14 cellular contexts compared by ENCODE assay signal in genomic region chr19:11204943-11205349, GRCh38. TPM values are rescaled to one million over a fixed set of nuclear protein-coding genes. Genes with fewer than 3 reads are reported as not detected.
DNase-seq lines count a peak whose midpoint lies in the region; ATAC-seq, FAIRE-seq and TF ChIP-seq lines count a peak whose summit lies in the region.
"Had no signal": no experiment of that assay in that cellular context is flagged by ENCODE, and none has a peak within 500 bp of the region (broad histone marks: within the 10 kb centered on the region; RNA-seq: fewer than 3 reads in every experiment).

No MANE protein-coding gene starts in this region.

- no peaks in the 10 kb centered on the region for H3K9me3 Mint-ChIP-seq in nephron
- H3K9me3 Mint-ChIP-seq: activated CD8-positive, alpha-beta T cell treated with anti-CD3 and anti-CD28 coated beads for 36 hours had no signal

- H3K27ac ChIP-seq in endothelial cell of umbilical vein (ENCODE audit: insufficient read depth, low read depth, low read length) (no peak overlapping the region), A673 (ENCODE audit: low read depth, low read length, poor library complexity, severe bottlenecking) (no peak overlapping the region)
- H3K27ac ChIP-seq: KMS-11 had no signal

- TF ChIP-seq CTCF in endothelial cell of umbilical vein (IDR thresholded peaks at IDR 0.05; ENCODE audit: extremely low read depth in 1 of 2, insufficient read depth in 1 of 2, low read depth in 1 of 2, low read length in 2 of 2) = no peak
- TF ChIP-seq CTCF in nephron (IDR thresholded peaks at IDR 0.05; ENCODE audit: unreplicated experiment in 3 of 3) = no peak
- TF ChIP-seq CTCF in A673 (conservative IDR thresholded peaks at IDR 0.05; ENCODE audit: low read depth, low read length) = no peak

- no peak for ATAC-seq in HG03095 (IDR thresholded peaks at IDR 0.05; ENCODE audit: unreplicated experiment)
- ATAC-seq: activated CD8-positive, alpha-beta T cell treated with anti-CD3 and anti-CD28 coated beads for 36 hours had no signal

- no peaks in the 10 kb centered on the region for H3K27me3 ChIP-seq in endothelial cell of umbilical vein (ENCODE audit: control insufficient read depth in 2 of 2, insufficient read depth in 2 of 2, low read length in 2 of 2)
- H3K27me3 ChIP-seq in A673 (replicated peaks; ENCODE audit: insufficient read depth, low read depth, low read length, poor library complexity) = no peaks in the 10 kb centered on the region

- no peak for TF ChIP-seq POLR2A in endothelial cell of umbilical vein (IDR thresholded peaks at IDR 0.05; ENCODE audit: low read depth, low read length)

- dilution Hi-C loops in endothelial cell of umbilical vein (cut with MboI; ENCODE audit: extremely low pct_ligation_motif_present, low sequenced_read_pairs) = no loop called here

- peaks cover 5% of the 10 kb centered on the region for H3K4me1 ChIP-seq in endothelial cell of umbilical vein (ENCODE audit: control insufficient read depth, extremely low read depth, insufficient read depth, low read length)
- H3K4me1 ChIP-seq in A673 (ENCODE audit: insufficient read depth, low read length, poor library complexity, severe bottlenecking) = peaks cover 9% of the 10 kb centered on the region

- FAIRE-seq in endothelial cell of umbilical vein (lab: Jason Lieb, UNC) = peak; percentile 4

- peaks cover 9% of the 10 kb centered on the region for H3K4me1 Mint-ChIP-seq in nephron
- H3K4me1 Mint-ChIP-seq: activated naive CD4-positive, alpha-beta T cell treated with anti-CD3 and anti-CD28 coated beads, Interleukin-2, amount 10 ng/mL, durations not matched to agents 7 days and 5 days had no signal

- H3K79me2 ChIP-seq in endothelial cell of umbilical vein (ENCODE audit: control insufficient read depth, insufficient read depth, low read length) = no peaks in the 10 kb centered on the region

- POLR2A ChIA-PET in endothelial cell of umbilical vein (lab: Charles Lee) (interaction anchor here (0.7 kb wide), 1 partner anchor 108 kb away, joined by 3 read pairs; no protein-coding TSS in a partner anchor), A673 (lab: Charles Lee; ENCODE audit: low non-redundant PET) (no interaction called here)

- H4K20me1 ChIP-seq in endothelial cell of umbilical vein (replicated peaks; ENCODE audit: control insufficient read depth, extremely low read depth, insufficient read depth, low read length) = no peaks in the 10 kb centered on the region

- H3K27ac Mint-ChIP-seq in nephron = peak overlapping the region in 2 of 3 experiments; percentile 44 to 87
- H3K27ac Mint-ChIP-seq: activated CD8-positive, alpha-beta T cell treated with anti-CD3 and anti-CD28 coated beads for 36 hours; activated naive CD4-positive, alpha-beta T cell treated with anti-CD3 and anti-CD28 coated beads, Interleukin-2, amount 10 ng/mL, durations not matched to agents 7 days and 5 days had no signal

- BruUV-seq in endothelial cell of umbilical vein (replicated peaks; lab: Mats Ljungman, UMichigan) (no TSS peak), A673 (replicated peaks; lab: Mats Ljungman, UMichigan) (no TSS peak)

- peak; percentile 91 for DNase-seq in AML-193 (lab: John Stamatoyannopoulos, UW)
- DNase-seq in NCI-H2171 treated with DMSO at 0.1 percent for 48 hours (lab: John Stamatoyannopoulos, UW) = peak; percentile 87
- DNase-seq in endothelial cell of umbilical vein (ENCODE audit: low read depth, low spot score) = no peak
- no peak for DNase-seq in A673 (ENCODE audit: low spot score)
- DNase-seq in NCI-H2196 (lab: John Stamatoyannopoulos, UW; ENCODE audit: unreplicated experiment) = no peak
- DNase-seq in NCI-H82 (lab: John Stamatoyannopoulos, UW) = no peak
- DNase-seq: activated CD8-positive, alpha-beta T cell treated with anti-CD3 and anti-CD28 coated beads for 36 hours; activated naive CD4-positive, alpha-beta T cell treated with anti-CD3 and anti-CD28 coated beads, Interleukin-2, amount 10 ng/mL, durations not matched to agents 7 days and 5 days; dermis blood vessel endothelial cell had no signal

- H3K9me1 ChIP-seq in endothelial cell of umbilical vein (replicated peaks; ENCODE audit: control insufficient read depth, extremely low read depth, insufficient read depth, low read length) = no peaks in the 10 kb centered on the region

- H3K9ac ChIP-seq in endothelial cell of umbilical vein (replicated peaks; ENCODE audit: extremely low read depth, insufficient read depth, low read length) = no peak overlapping the region
- H3K9ac ChIP-seq: KMS-11 had no signal

- H3K4me3 ChIP-seq in endothelial cell of umbilical vein (replicated peaks in 1 of 3; ENCODE audit: insufficient read depth in 1 of 3, low read depth in 1 of 3, low read length in 3 of 3) (no peak overlapping the region), A673 (ENCODE audit: low read depth, low read length, poor library complexity, severe bottlenecking) (no peak overlapping the region)
- H3K4me3 ChIP-seq: skin epidermis had no signal

- H3K27me3 Mint-ChIP-seq in nephron (ENCODE audit: low read depth) = no peaks in the 10 kb centered on the region
- H3K27me3 Mint-ChIP-seq: activated CD8-positive, alpha-beta T cell treated with anti-CD3 and anti-CD28 coated beads for 36 hours had no signal

- CTCF ChIA-PET in endothelial cell of umbilical vein (lab: Charles Lee) = interaction anchor here (1.2 to 7.6 kb wide), 4 partner anchors 66 to 169 kb away, joined by 3 to 116 read pairs (median 17); no protein-coding TSS in a partner anchor
- CTCF ChIA-PET in A673 (lab: Charles Lee) = interaction anchor here (1.1 kb wide), 1 partner anchor 67 kb away, joined by 3 read pairs; no protein-coding TSS in a partner anchor

- intact Hi-C loops in endothelial cell of umbilical vein (cut with micrococcal nuclease) (loop anchor here (5.0 kb wide), 1 partner anchor 268 kb away; no protein-coding TSS in a partner anchor), A673 (cut with micrococcal nuclease; ENCODE audit: unreplicated experiment) (loop anchor here (1.0 to 10.0 kb wide), 3 partner anchors 68 to 260 kb away; no protein-coding TSS in a partner anchor)

- H3K4me2 ChIP-seq in endothelial cell of umbilical vein (ENCODE audit: insufficient read depth, low read length) = no peak overlapping the region
- H3K4me2 ChIP-seq: KMS-11 had no signal

- H3K36me3 ChIP-seq in endothelial cell of umbilical vein (ENCODE audit: control insufficient read depth in 2 of 2, extremely low read depth in 1 of 2, insufficient read depth in 2 of 2, low read length in 2 of 2) = peaks cover 5 to 37% of the 10 kb centered on the region in 2 experiments
- H3K36me3 ChIP-seq in A673 (ENCODE audit: insufficient read depth, low read length, poor library complexity, severe bottlenecking) = no peaks in the 10 kb centered on the region

- H3K36me3 Mint-ChIP-seq in nephron (ENCODE audit: low read depth) = peaks cover 12% of the 10 kb centered on the region
- H3K36me3 Mint-ChIP-seq: activated naive CD4-positive, alpha-beta T cell treated with anti-CD3 and anti-CD28 coated beads, Interleukin-2, amount 10 ng/mL, durations not matched to agents 7 days and 5 days had no signal

- H3K4me3 Mint-ChIP-seq in nephron = no peak overlapping the region
- H3K4me3 Mint-ChIP-seq: activated CD8-positive, alpha-beta T cell treated with anti-CD3 and anti-CD28 coated beads for 36 hours; activated naive CD4-positive, alpha-beta T cell treated with anti-CD3 and anti-CD28 coated beads, Interleukin-2, amount 10 ng/mL, durations not matched to agents 7 days and 5 days had no signal

- no peaks in the 10 kb centered on the region for H3K9me3 ChIP-seq in endothelial cell of umbilical vein (replicated peaks; ENCODE audit: control insufficient read depth, insufficient read depth, low read length)
- H3K9me3 ChIP-seq in A673 (ENCODE audit: low read depth, low read length, poor library complexity, severe bottlenecking) = no peaks in the 10 kb centered on the region

- H2AFZ ChIP-seq in endothelial cell of umbilical vein (ENCODE audit: low read depth, low read length) = no peak overlapping the region

RNA-seq across cellular contexts. Expression of gene KANK2, which starts 7.6 kb away (rescaled TPM):
- 77.9 and 78.0 TPM in 2 replicates for total RNA-seq in endothelial cell of umbilical vein
- polyA plus RNA-seq in endothelial cell of umbilical vein = 41.7 and 48.1 TPM in 2 replicates
- 37.0 and 37.1 TPM in 2 replicates for polyA plus RNA-seq in endothelial cell of umbilical vein (2011; cell fraction: cytosol; rRNA removed)
- polyA plus RNA-seq in endothelial cell of umbilical vein (2011; cell fraction: nucleus; rRNA removed) = 101 and 115 TPM in 2 replicates
- polyA plus RNA-seq in endothelial cell of umbilical vein (2012) = 49.4 and 55.2 TPM in 2 replicates
- 75.6 and 93.5 TPM in 2 replicates for polyA minus RNA-seq in endothelial cell of umbilical vein
- polyA minus RNA-seq in endothelial cell of umbilical vein (2011; cell fraction: cytosol; rRNA and poly(A)+ RNA removed) = 60.2 TPM
- polyA minus RNA-seq in endothelial cell of umbilical vein (2011; cell fraction: nucleus; rRNA and poly(A)+ RNA removed) = 52.0 and 75.1 TPM in 2 replicates
- total RNA-seq in A673 (2021) = 85.8 and 90.9 TPM in 2 replicates

RNA-seq across cellular contexts. Expression of gene ANGPTL8, which starts 34.5 kb away (rescaled TPM):
- total RNA-seq in endothelial cell of umbilical vein (not detected in 2 replicates), A673 (2021) (not detected in 2 replicates)
- not detected in 2 replicates for polyA plus RNA-seq in endothelial cell of umbilical vein
- not detected in 2 replicates for polyA plus RNA-seq in endothelial cell of umbilical vein (2011; cell fraction: cytosol; rRNA removed)
- not detected in 2 replicates for polyA plus RNA-seq in endothelial cell of umbilical vein (2011; cell fraction: nucleus; rRNA removed)
- not detected in 2 replicates for polyA plus RNA-seq in endothelial cell of umbilical vein (2012)
- not detected in 2 replicates for polyA minus RNA-seq in endothelial cell of umbilical vein
- polyA minus RNA-seq in endothelial cell of umbilical vein (2011; cell fraction: cytosol; rRNA and poly(A)+ RNA removed) = not detected
- not detected in 2 replicates for polyA minus RNA-seq in endothelial cell of umbilical vein (2011; cell fraction: nucleus; rRNA and poly(A)+ RNA removed)
- total RNA-seq: activated CD8-positive, alpha-beta T cell treated with anti-CD3 and anti-CD28 coated beads for 36 hours; dermis blood vessel endothelial cell; NCI-H460 had no signal

RNA-seq across cellular contexts. Expression of gene SPC24, which starts 49.4 kb away (rescaled TPM):
- total RNA-seq in endothelial cell of umbilical vein (68.5 and 70.0 TPM in 2 replicates), A673 (2021) (97.6 and 107 TPM in 2 replicates)
- 17.2 and 19.8 TPM in 2 replicates for polyA plus RNA-seq in endothelial cell of umbilical vein
- polyA plus RNA-seq in endothelial cell of umbilical vein (2011; cell fraction: cytosol; rRNA removed) = 21.3 and 22.1 TPM in 2 replicates
- polyA plus RNA-seq in endothelial cell of umbilical vein (2011; cell fraction: nucleus; rRNA removed) = 24.9 and 33.2 TPM in 2 replicates
- 13.1 and 17.4 TPM in 2 replicates for polyA plus RNA-seq in endothelial cell of umbilical vein (2012)
- polyA minus RNA-seq in endothelial cell of umbilical vein = 54.8 and 79.1 TPM in 2 replicates
- 78.2 TPM for polyA minus RNA-seq in endothelial cell of umbilical vein (2011; cell fraction: cytosol; rRNA and poly(A)+ RNA removed)
- polyA minus RNA-seq in endothelial cell of umbilical vein (2011; cell fraction: nucleus; rRNA and poly(A)+ RNA removed) = 10.7 and 12.5 TPM in 2 replicates

RNA-seq across cellular contexts. Expression of gene DOCK6, which starts 57.4 kb away (rescaled TPM):
- 334 and 353 TPM in 2 replicates for total RNA-seq in endothelial cell of umbilical vein
- polyA plus RNA-seq in endothelial cell of umbilical vein = 126 and 154 TPM in 2 replicates
- polyA plus RNA-seq in endothelial cell of umbilical vein (2011; cell fraction: cytosol; rRNA removed) = 96.5 and 102 TPM in 2 replicates
- 438 and 513 TPM in 2 replicates for polyA plus RNA-seq in endothelial cell of umbilical vein (2011; cell fraction: nucleus; rRNA removed)
- polyA plus RNA-seq in endothelial cell of umbilical vein (2012) = 107 and 122 TPM in 2 replicates
- 111 and 141 TPM in 2 replicates for polyA minus RNA-seq in endothelial cell of umbilical vein
- 6.6 TPM for polyA minus RNA-seq in endothelial cell of umbilical vein (2011; cell fraction: cytosol; rRNA and poly(A)+ RNA removed)
- 142 and 193 TPM in 2 replicates for polyA minus RNA-seq in endothelial cell of umbilical vein (2011; cell fraction: nucleus; rRNA and poly(A)+ RNA removed)
- total RNA-seq in A673 (2021) = 15.6 and 24.5 TPM in 2 replicates

Comparison
In these comparisons a context has a peak if more than half of its experiments do, and no peak if none do; other contexts are left out.
1. DNase-seq: peak in AML-193 (2 of 2) and NCI-H2171 treated with DMSO at 0.1 percent for 48 hours (single experiment); none in endothelial cell of umbilical vein (single experiment), A673 (single experiment), NCI-H2196 (single experiment) and NCI-H82 (single experiment).